ENCODE assay signal across 6 cellular contexts in the genomic region with DNA sequence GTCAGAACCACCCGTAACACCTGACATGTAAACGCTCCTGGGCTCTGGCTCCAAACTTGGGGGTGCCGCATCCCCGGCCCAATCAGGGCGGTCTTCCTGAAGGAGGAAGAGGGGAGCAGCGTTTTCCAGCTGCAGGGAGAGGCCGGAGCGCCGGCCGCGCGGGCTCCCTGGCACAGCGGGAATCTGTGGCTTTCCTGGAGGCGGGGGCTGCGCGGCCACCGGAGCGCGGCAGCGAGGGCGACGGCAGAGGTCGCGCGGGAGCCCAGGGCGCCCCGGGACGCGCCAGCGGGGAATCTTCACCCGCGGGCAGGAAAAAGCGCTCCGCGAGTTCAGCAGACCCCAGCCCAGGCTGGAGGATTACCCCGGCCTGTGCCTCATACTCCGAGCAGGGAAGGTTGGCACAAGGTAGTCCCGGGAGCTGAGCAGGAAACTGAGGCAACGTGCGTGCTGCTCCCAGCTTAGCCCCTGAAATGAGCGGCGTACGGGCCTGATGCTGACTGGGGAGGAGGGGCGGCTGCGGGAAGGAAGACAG. TPM values are rescaled to one million over a fixed set of nuclear protein-coding genes. Genes with fewer than 3 reads are reported as not detected.
A peak's percentile ranks its signal among the peaks of the same experiment; 100 is the strongest.
DNase-seq lines count a peak whose midpoint lies in the region; ATAC-seq, FAIRE-seq and TF ChIP-seq lines count a peak whose summit lies in the region.

No MANE protein-coding gene starts in this region.

- no peaks in the 10 kb centered on the region for H3K27me3 ChIP-seq in GM12878 (replicated peaks in 1 of 2; ENCODE audit: control insufficient read depth in 2 of 2, insufficient read depth in 2 of 2, low read length in 1 of 2)

- SMC1A ChIA-PET in GM12878 (lab: Charles Lee; ENCODE audit: uncharacterized antibody, unreplicated experiment): interaction anchor here (0.6 to 8.8 kb wide), 15 partner anchors 15 to 120 kb away, joined by 3 to 93 read pairs (median 4); a partner anchor contains a TSS

- peak in 1 of 3 experiments; percentile 14; a peak in 1 of 6 replicates for TF ChIP-seq CTCF in GM12878 (IDR thresholded peaks at IDR 0.05 in 2 of 3, conservative IDR thresholded peaks at IDR 0.05 in 1 of 3; ENCODE audit: control insufficient read depth in 2 of 3, extremely low read depth in 1 of 3, insufficient read depth in 1 of 3, low read depth in 3 of 3, low read length in 3 of 3)

- CTCF ChIA-PET in GM12878 (lab: Yijun Ruan, JAX): interaction anchor here (0.7 to 16.3 kb wide), 15 partner anchors 11 to 310 kb away, joined by 3 to 272 read pairs (median 8); a partner anchor contains a TSS

- WGBS in GM12878 (ENCODE audit: insufficient coverage, insufficient replicate concordance, low lambda C conversion rate, missing lambda C conversion rate): 1% methylated on average over 36 of the region's 45 CpGs

- no peaks in the 10 kb centered on the region for H3K36me3 Mint-ChIP-seq in natural killer cell treated with Interleukin-12 subunit alpha and Interleukin-12 subunit beta and Interleukin-15 and Interleukin-18, amount 100 ng/mL, for 72 hours

- in situ Hi-C loops in GM12878 (cut with MboI): loop anchor here (5.0 kb wide), 1 partner anchor 90 kb away; a partner anchor contains a TSS

- H3K27ac ChIP-seq in GM12878 (ENCODE audit: control insufficient read depth, insufficient read depth): peak overlapping the region; percentile 63

- intact Hi-C loops in GM12878 (cut with micrococcal nuclease; ENCODE audit: unreplicated experiment): loop anchor here (1.0 to 2.0 kb wide), 4 partner anchors 36 to 118 kb away; no protein-coding TSS in a partner anchor

- H3K4me3 Mint-ChIP-seq in natural killer cell treated with Interleukin-12 subunit alpha and Interleukin-12 subunit beta and Interleukin-15 and Interleukin-18, amount 100 ng/mL, for 72 hours: peak overlapping the region; percentile 87

- peak overlapping the region; percentile 70 for H2AFZ ChIP-seq in GM12878 (ENCODE audit: control insufficient read depth, low read depth, low read length)

- BruUV-seq in GM12878 (replicated peaks; lab: Mats Ljungman, UMichigan): no TSS peak

- POLR2A ChIA-PET in GM12878 (lab: Charles Lee): interaction anchor here (0.9 to 2.3 kb wide), 5 partner anchors 16 to 92 kb away, joined by 3 to 12 read pairs (median 7); no protein-coding TSS in a partner anchor

- no peak for TF ChIP-seq EP300 in GM12878 (IDR thresholded peaks at IDR 0.05; ENCODE audit: borderline replicate concordance in 1 of 2, control insufficient read depth in 1 of 2, low read depth in 2 of 2, low read length in 2 of 2)

- peaks cover 0 to 2% of the 10 kb centered on the region in 2 experiments; a peak in 1 of 4 replicates for H3K36me3 ChIP-seq in GM12878 (ENCODE audit: control insufficient read depth in 2 of 2, insufficient read depth in 2 of 2, low read length in 1 of 2)

- no peak for FAIRE-seq in GM12878 (lab: Jason Lieb, UNC)

- H3K4me2 ChIP-seq in GM12878 (ENCODE audit: control insufficient read depth, insufficient read depth): peak overlapping the region; percentile 98

- no peak overlapping the region for H3K27ac Mint-ChIP-seq in natural killer cell treated with Interleukin-12 subunit alpha and Interleukin-12 subunit beta and Interleukin-15 and Interleukin-18, amount 100 ng/mL, for 72 hours

- H3K27me3 Mint-ChIP-seq in natural killer cell treated with Interleukin-12 subunit alpha and Interleukin-12 subunit beta and Interleukin-15 and Interleukin-18, amount 100 ng/mL, for 72 hours: peaks cover 19% of the 10 kb centered on the region in 2 donors

- DNase-seq in GM12878 (ENCODE audit: low read depth, low spot score): no peak
- no peak for DNase-seq in natural killer cell treated with Interleukin-12 subunit alpha and Interleukin-12 subunit beta and Interleukin-15 and Interleukin-18, amount 100 ng/mL, for 72 hours (ENCODE audit: low spot score)
- no peak for DNase-seq in NK-92 treated with Interleukin-12 subunit alpha and Interleukin-12 subunit beta, amount 100 ng/mL, for 24 hours (lab: John Stamatoyannopoulos, UW)
- DNase-seq in amygdala (lab: John Stamatoyannopoulos, UW): no peak

- H3K9ac ChIP-seq in GM12878 (ENCODE audit: control insufficient read depth, insufficient read depth, low read length): peak overlapping the region; percentile 64

- no peaks in the 10 kb centered on the region for H4K20me1 ChIP-seq in GM12878 (ENCODE audit: control insufficient read depth, insufficient read depth)

- ATAC-seq in GM18505 (IDR thresholded peaks at IDR 0.05; ENCODE audit: unreplicated experiment): peak; percentile 20
- peak; percentile 13 for ATAC-seq in HG03095 (IDR thresholded peaks at IDR 0.05; ENCODE audit: unreplicated experiment)
- ATAC-seq in GM12878: peak; percentile 7
- ATAC-seq in natural killer cell treated with Interleukin-12 subunit alpha and Interleukin-12 subunit beta and Interleukin-15 and Interleukin-18, amount 100 ng/mL, for 72 hours: peak; percentile 42 to 54

- TF ChIP-seq POLR2A in GM18505 (IDR thresholded peaks at IDR 0.05; ENCODE audit: borderline replicate concordance, extremely low read depth, insufficient read depth, insufficient read length) (no peak), GM12878 (IDR thresholded peaks at IDR 0.05; ENCODE audit: low read depth, low read length) (no peak; the same call in 1 of the 2 replicates)

- no peaks in the 10 kb centered on the region for H3K9me3 Mint-ChIP-seq in natural killer cell treated with Interleukin-12 subunit alpha and Interleukin-12 subunit beta and Interleukin-15 and Interleukin-18, amount 100 ng/mL, for 72 hours

- peaks cover 11 to 14% of the 10 kb centered on the region in 2 donors for H3K4me1 Mint-ChIP-seq in natural killer cell treated with Interleukin-12 subunit alpha and Interleukin-12 subunit beta and Interleukin-15 and Interleukin-18, amount 100 ng/mL, for 72 hours (ENCODE audit: low read depth in 2 of 2)

- no peak for TF ChIP-seq RAD21 in GM12878 (IDR thresholded peaks at IDR 0.05; ENCODE audit: insufficient read depth, low read depth, low read length)

- RAD21 ChIA-PET in GM12878 (lab: Charles Lee; ENCODE audit: unreplicated experiment): interaction anchor here (0.7 to 5.8 kb wide), 10 partner anchors 9 to 118 kb away, joined by 3 to 67 read pairs (median 9); a partner anchor contains a TSS

- no peaks in the 10 kb centered on the region for H3K9me3 ChIP-seq in GM12878 (replicated peaks; ENCODE audit: control insufficient read depth, insufficient read depth, low read length)

- peaks cover 43% of the 10 kb centered on the region for H3K79me2 ChIP-seq in GM12878 (ENCODE audit: control insufficient read depth, insufficient read depth, low read length)

- peaks cover 18% of the 10 kb centered on the region for H3K4me1 ChIP-seq in GM12878 (ENCODE audit: control insufficient read depth, insufficient read depth, low read length)

- peak overlapping the region; percentile 83 for H3K4me3 ChIP-seq in GM12878

RNA-seq across cellular contexts. Expression of a gene that starts 0.6 kb away (rescaled TPM):
- 17.0 and 18.6 TPM in 2 replicates for total RNA-seq in GM12878 (2013; cell fraction: nucleolus; rRNA removed)
- total RNA-seq in GM12878 (2014; rRNA removed): 16.3 and 20.6 TPM in 2 replicates
- 9.2 and 9.4 TPM in 2 replicates for total RNA-seq in GM12878 (2014; rRNA removed; fragmentation: Illumina TruSeq; extraction: Trizol)
- 26.1 and 26.9 TPM in 2 replicates for total RNA-seq in GM12878 (2021)
- polyA plus RNA-seq in GM12878 (2011; ENCODE audit: low read depth): 7.7 TPM
- polyA plus RNA-seq in GM12878 (2011; rRNA removed): 5.7 and 15.3 TPM in 2 replicates
- 12.8 and 13.5 TPM in 2 replicates for polyA plus RNA-seq in GM12878 (2011; cell fraction: cytosol; rRNA removed)
- 32.4 and 38.8 TPM in 2 replicates for polyA plus RNA-seq in GM12878 (2011; cell fraction: nucleus; rRNA removed)
- polyA plus RNA-seq in GM12878 (2012): 17.7 and 20.4 TPM in 2 replicates
- 14.4 and 18.4 TPM in 2 replicates for polyA plus RNA-seq in GM12878 (2014; fragmentation: Illumina TruSeq; extraction: Trizol)
- 1 to 10 TPM; 2.7 to 6.9 TPM for polyA plus RNA-seq in GM12878 (2014; fragmentation: Nextera tagmentation; extraction: Ambion mirVana)
- polyA plus RNA-seq in GM12878 (2014; rRNA removed): 22.3 and 24.6 TPM in 2 replicates
- polyA plus RNA-seq in GM12878 (2016; fragmentation: Nextera tagmentation; extraction: Ambion mirVana): 10 to 100 TPM; 34.2 to 43.6 TPM
- 6.6 and 9.7 TPM in 2 replicates for polyA minus RNA-seq in GM12878 (2011; rRNA and poly(A)+ RNA removed)
- 2.5 and 2.9 TPM in 2 replicates for polyA minus RNA-seq in GM12878 (2011; cell fraction: cytosol; rRNA and poly(A)+ RNA removed)
- 7.5 and 9.0 TPM in 2 replicates for polyA minus RNA-seq in GM12878 (2011; cell fraction: nucleus; rRNA and poly(A)+ RNA removed)
- total RNA-seq in natural killer cell treated with Interleukin-12 subunit alpha and Interleukin-12 subunit beta and Interleukin-15 and Interleukin-18, amount 100 ng/mL, for 72 hours: 1 to 10 TPM in 1 of 2 donors, under 1 TPM in 1; 0.17 to 1.4 TPM

RNA-seq across cellular contexts. Expression of a gene that starts 10.6 kb away (rescaled TPM):
- 0.46 TPM in 1 of 2 replicates, not detected in the other for total RNA-seq in GM12878 (2013; cell fraction: nucleolus; rRNA removed)
- not detected in 2 replicates for total RNA-seq in GM12878 (2014; rRNA removed)
- 0.13 TPM in 1 of 2 replicates, not detected in the other for total RNA-seq in GM12878 (2014; rRNA removed; fragmentation: Illumina TruSeq; extraction: Trizol)
- 0.31 and 0.40 TPM in 2 replicates for total RNA-seq in GM12878 (2021)
- not detected for polyA plus RNA-seq in GM12878 (2011; ENCODE audit: low read depth)
- polyA plus RNA-seq in GM12878 (2011; rRNA removed): 0.12 and 0.15 TPM in 2 replicates
- polyA plus RNA-seq in GM12878 (2011; cell fraction: cytosol; rRNA removed): 0.07 TPM in 1 of 2 replicates, not detected in the other
- 0.41 and 1.0 TPM in 2 replicates for polyA plus RNA-seq in GM12878 (2011; cell fraction: nucleus; rRNA removed)
- 0.14 TPM in 1 of 2 replicates, not detected in the other for polyA plus RNA-seq in GM12878 (2012)
- not detected in 2 replicates for polyA plus RNA-seq in GM12878 (2014; fragmentation: Illumina TruSeq; extraction: Trizol)
- not detected for polyA plus RNA-seq in GM12878 (2014; fragmentation: Nextera tagmentation; extraction: Ambion mirVana)
- 0.15 and 0.27 TPM in 2 replicates for polyA plus RNA-seq in GM12878 (2014; rRNA removed)
- polyA plus RNA-seq in GM12878 (2016; fragmentation: Nextera tagmentation; extraction: Ambion mirVana): under 1 TPM in 1 of 2 experiments, not detected in 1; 0.19 TPM
- polyA minus RNA-seq in GM12878 (2011; rRNA and poly(A)+ RNA removed): not detected in 2 replicates
- not detected in 2 replicates for polyA minus RNA-seq in GM12878 (2011; cell fraction: cytosol; rRNA and poly(A)+ RNA removed)
- polyA minus RNA-seq in GM12878 (2011; cell fraction: nucleus; rRNA and poly(A)+ RNA removed): not detected in 2 replicates
- not detected for total RNA-seq in natural killer cell treated with Interleukin-12 subunit alpha and Interleukin-12 subunit beta and Interleukin-15 and Interleukin-18, amount 100 ng/mL, for 72 hours

RNA-seq across cellular contexts. Expression of a gene that starts 22.9 kb away (rescaled TPM):
- not detected in 2 replicates for total RNA-seq in GM12878 (2013; cell fraction: nucleolus; rRNA removed)
- total RNA-seq in GM12878 (2014; rRNA removed) (0.49 and 1.1 TPM in 2 replicates), GM12878 (2014; rRNA removed; fragmentation: Illumina TruSeq; extraction: Trizol) (0.36 TPM in 1 of 2 replicates, not detected in the other), GM12878 (2021) (2.7 and 3.2 TPM in 2 replicates)
- polyA plus RNA-seq in GM12878 (2011; ENCODE audit: low read depth): 0.84 TPM
- polyA plus RNA-seq in GM12878 (2011; rRNA removed) (0.97 and 2.1 TPM in 2 replicates), GM12878 (2014; fragmentation: Illumina TruSeq; extraction: Trizol) (1.2 TPM in 1 of 2 replicates, not detected in the other), GM12878 (2014; fragmentation: Nextera tagmentation; extraction: Ambion mirVana) (not detected), GM12878 (2014; rRNA removed) (2.8 and 3.5 TPM in 2 replicates), GM12878 (2016; fragmentation: Nextera tagmentation; extraction: Ambion mirVana) (1 to 10 TPM in 1 of 2 experiments, under 1 TPM in 1; 0.92 to 1.1 TPM)
- 4.2 and 5.7 TPM in 2 replicates for polyA plus RNA-seq in GM12878 (2011; cell fraction: cytosol; rRNA removed)
- 9.3 and 10.5 TPM in 2 replicates for polyA plus RNA-seq in GM12878 (2011; cell fraction: nucleus; rRNA removed)
- 2.3 and 2.8 TPM in 2 replicates for polyA plus RNA-seq in GM12878 (2012)
- 0.88 and 0.95 TPM in 2 replicates for polyA minus RNA-seq in GM12878 (2011; rRNA and poly(A)+ RNA removed)
- polyA minus RNA-seq in GM12878 (2011; cell fraction: cytosol; rRNA and poly(A)+ RNA removed): 2.0 and 2.1 TPM in 2 replicates
- 1.9 and 2.4 TPM in 2 replicates for polyA minus RNA-seq in GM12878 (2011; cell fraction: nucleus; rRNA and poly(A)+ RNA removed)
- total RNA-seq in natural killer cell treated with Interleukin-12 subunit alpha and Interleukin-12 subunit beta and Interleukin-15 and Interleukin-18, amount 100 ng/mL, for 72 hours: 1 to 10 TPM in 1 of 2 donors, under 1 TPM in 1; 0.57 to 5.4 TPM

RNA-seq across cellular contexts. Expression of a gene that starts 37.5 kb away (rescaled TPM):
- total RNA-seq in GM12878 (2013; cell fraction: nucleolus; rRNA removed): 9.9 and 13.0 TPM in 2 replicates
- 12.0 and 13.7 TPM in 2 replicates for total RNA-seq in GM12878 (2014; rRNA removed)
- 10.6 and 11.2 TPM in 2 replicates for total RNA-seq in GM12878 (2014; rRNA removed; fragmentation: Illumina TruSeq; extraction: Trizol)
- total RNA-seq in GM12878 (2021): 8.7 and 9.0 TPM in 2 replicates
- 3.1 TPM for polyA plus RNA-seq in GM12878 (2011; ENCODE audit: low read depth)
- 7.2 and 10.4 TPM in 2 replicates for polyA plus RNA-seq in GM12878 (2011; rRNA removed)
- polyA plus RNA-seq in GM12878 (2011; cell fraction: cytosol; rRNA removed): 3.4 and 3.9 TPM in 2 replicates
- polyA plus RNA-seq in GM12878 (2011; cell fraction: nucleus; rRNA removed): 12.3 and 14.2 TPM in 2 replicates
- 3.2 and 5.0 TPM in 2 replicates for polyA plus RNA-seq in GM12878 (2012)
- 11.6 and 17.5 TPM in 2 replicates for polyA plus RNA-seq in GM12878 (2014; fragmentation: Illumina TruSeq; extraction: Trizol)
- 1 to 10 TPM; 3.0 to 4.1 TPM for polyA plus RNA-seq in GM12878 (2014; fragmentation: Nextera tagmentation; extraction: Ambion mirVana)
- 12.4 and 13.8 TPM in 2 replicates for polyA plus RNA-seq in GM12878 (2014; rRNA removed)
- 1 to 10 TPM; 6.4 to 7.0 TPM for polyA plus RNA-seq in GM12878 (2016; fragmentation: Nextera tagmentation; extraction: Ambion mirVana)
- 1.8 and 1.9 TPM in 2 replicates for polyA minus RNA-seq in GM12878 (2011; rRNA and poly(A)+ RNA removed)
- 3.6 and 4.0 TPM in 2 replicates for polyA minus RNA-seq in GM12878 (2011; cell fraction: cytosol; rRNA and poly(A)+ RNA removed)
- polyA minus RNA-seq in GM12878 (2011; cell fraction: nucleus; rRNA and poly(A)+ RNA removed): 5.3 and 9.5 TPM in 2 replicates
- total RNA-seq in natural killer cell treated with Interleukin-12 subunit alpha and Interleukin-12 subunit beta and Interleukin-15 and Interleukin-18, amount 100 ng/mL, for 72 hours: 10 to 100 TPM; 10.5 to 20.4 TPM

Comparison
In these comparisons a context has a peak if more than half of its experiments do, and no peak if none do; other contexts are left out.
1. RNA of a gene that starts 0.6 kb away (total RNA-seq): 9.2 to 26.9 TPM in GM12878; 0.17 to 1.4 TPM in natural killer cell treated with Interleukin-12 subunit alpha and Interleukin-12 subunit beta and Interleukin-15 and Interleukin-18, amount 100 ng/mL, for 72 hours; every median in the first group is over 4 times any median in the second.
2. Peak in every context shown above with its lines, with median percentiles within 50 percentile points of each other: ATAC-seq.